Comparison of ENCODE assay signal across 19 cellular contexts in genomic region chr7:157462840-157463239, GRCh38.
DNase-seq lines count a peak whose midpoint lies in the region; TF ChIP-seq lines count a peak whose summit lies in the region.
"Had no signal": no experiment of that assay in that cellular context is flagged by ENCODE, and none has a peak within 500 bp of the region (broad histone marks: within the 10 kb centered on the region; RNA-seq: fewer than 3 reads in every experiment).

No MANE protein-coding gene starts in this region.

- H3K4me3 Mint-ChIP-seq in activated CD4-positive, alpha-beta T cell treated with anti-CD3 and anti-CD28 coated beads, Interleukin-2, amount 10 ng/mL, durations not matched to agents 7 days and 5 days = no peak overlapping the region
- H3K4me3 Mint-ChIP-seq in CD4-positive, alpha-beta memory T cell = peak overlapping the region in 2 of 8 donors; percentile 7 to 49
- no peak overlapping the region for H3K4me3 Mint-ChIP-seq in neural crest cell
- H3K4me3 Mint-ChIP-seq in activated T-helper 1 cell treated with anti-CD3 and anti-CD28 coated beads, Interleukin-12 subunit alpha, Interleukin-12 subunit beta, Interleukin-2, Interleukin-4 antibody, amounts not matched to agents 30 ng/mL and 10 ng/mL and 1 ng/mL, durations not matched to agents 14 hours and 24 hours and 36 hours = no peak overlapping the region
- H3K4me3 Mint-ChIP-seq: activated CD4-positive, alpha-beta T cell treated with anti-CD3 and anti-CD28 coated beads, Interleukin-2, amount 10 ng/mL, durations not matched to agents 24 days and 14 days; effector memory CD8-positive, alpha-beta T cell; IgD-negative memory B cell had no signal

- H3K9me3 ChIP-seq in CD4-positive, alpha-beta memory T cell (ENCODE audit: control insufficient read depth in 1 of 2, low read length in 2 of 2) = no peaks in the 10 kb centered on the region
- H3K9me3 ChIP-seq: MG63 had no signal

- DNase-seq in activated CD4-positive, alpha-beta T cell treated with anti-CD3 and anti-CD28 coated beads, Interleukin-2, amount 10 ng/mL, durations not matched to agents 7 days and 5 days = peak; percentile 3
- DNase-seq in activated CD4-positive, alpha-beta T cell treated with anti-CD3 and anti-CD28 coated beads for 4 hours = no peak
- DNase-seq in CD4-positive, alpha-beta memory T cell = no peak
- DNase-seq in neural crest cell (ENCODE audit: low read depth, low spot score) (no peak), 8988T (no peak), DMS53 (lab: John Stamatoyannopoulos, UW) (no peak)
- no peak for DNase-seq in activated T-helper 1 cell treated with anti-CD3 and anti-CD28 coated beads, Interleukin-12 subunit alpha, Interleukin-12 subunit beta, Interleukin-2, Interleukin-4 antibody, amounts not matched to agents 30 ng/mL and 10 ng/mL and 1 ng/mL, durations not matched to agents 14 hours and 24 hours and 36 hours (ENCODE audit: low spot score)
- DNase-seq: activated CD4-positive, alpha-beta T cell treated with anti-CD3 and anti-CD28 coated beads, Interleukin-2, amount 10 ng/mL, durations not matched to agents 24 days and 14 days; effector memory CD8-positive, alpha-beta T cell; midbrain; NCI-H187 treated with DMSO at 0.1 percent for 48 hours; NCI-H226; retina; stimulated activated CD4-positive, alpha-beta T cell treated with anti-CD3 and anti-CD28 coated beads, Interleukin-12 subunit alpha, Interleukin-12 subunit beta, amount 100 ng/mL, for 4 hours had no signal

- H3K27me3 ChIP-seq in CD4-positive, alpha-beta memory T cell (ENCODE audit: insufficient read depth, low read length) = no peaks in the 10 kb centered on the region
- H3K27me3 ChIP-seq: MG63 had no signal

- CTCF ChIA-PET in activated CD4-positive, alpha-beta T cell treated with anti-CD3 and anti-CD28 coated beads, Interleukin-2, amount 10 ng/mL, durations not matched to agents 7 days and 5 days (lab: Charles Lee) = no interaction called here
- CTCF ChIA-PET in CD4-positive, alpha-beta memory T cell (lab: Charles Lee; ENCODE audit: partially characterized antibody) = no interaction called here

- TF ChIP-seq CTCF in VCaP (conservative IDR thresholded peaks at IDR 0.05) (no peak), neural crest cell (conservative IDR thresholded peaks at IDR 0.05) (no peak)

- no peaks in the 10 kb centered on the region for H3K36me3 ChIP-seq in CD4-positive, alpha-beta memory T cell (ENCODE audit: insufficient read depth, low read length)
- H3K36me3 ChIP-seq: MG63 had no signal

- H3K27me3 Mint-ChIP-seq in activated CD4-positive, alpha-beta T cell treated with anti-CD3 and anti-CD28 coated beads, Interleukin-2, amount 10 ng/mL, durations not matched to agents 7 days and 5 days = peaks cover 12% of the 10 kb centered on the region
- no peaks in the 10 kb centered on the region for H3K27me3 Mint-ChIP-seq in CD4-positive, alpha-beta memory T cell
- H3K27me3 Mint-ChIP-seq in neural crest cell (ENCODE audit: low read depth) = peaks cover 7% of the 10 kb centered on the region
- H3K27me3 Mint-ChIP-seq in activated T-helper 1 cell treated with anti-CD3 and anti-CD28 coated beads, Interleukin-12 subunit alpha, Interleukin-12 subunit beta, Interleukin-2, Interleukin-4 antibody, amounts not matched to agents 30 ng/mL and 10 ng/mL and 1 ng/mL, durations not matched to agents 14 hours and 24 hours and 36 hours (ENCODE audit: insufficient read depth) = peaks cover 4% of the 10 kb centered on the region

- peaks cover 7% of the 10 kb centered on the region for H3K4me1 Mint-ChIP-seq in activated CD4-positive, alpha-beta T cell treated with anti-CD3 and anti-CD28 coated beads, Interleukin-2, amount 10 ng/mL, durations not matched to agents 7 days and 5 days
- H3K4me1 Mint-ChIP-seq in CD4-positive, alpha-beta memory T cell = peaks cover 8 to 14% (median 10%) of the 10 kb centered on the region in 4 donors
- peaks cover 82% of the 10 kb centered on the region for H3K4me1 Mint-ChIP-seq in neural crest cell
- peaks cover 18% of the 10 kb centered on the region for H3K4me1 Mint-ChIP-seq in activated T-helper 1 cell treated with anti-CD3 and anti-CD28 coated beads, Interleukin-12 subunit alpha, Interleukin-12 subunit beta, Interleukin-2, Interleukin-4 antibody, amounts not matched to agents 30 ng/mL and 10 ng/mL and 1 ng/mL, durations not matched to agents 14 hours and 24 hours and 36 hours (ENCODE audit: low read depth)
- H3K4me1 Mint-ChIP-seq: IgD-negative memory B cell had no signal

- intact Hi-C loops in CD4-positive, alpha-beta memory T cell (cut with micrococcal nuclease) = no loop called here
- intact Hi-C loops in activated T-helper 1 cell treated with anti-CD3 and anti-CD28 coated beads, Interleukin-12 subunit alpha, Interleukin-12 subunit beta, Interleukin-2, Interleukin-4 antibody, amounts not matched to agents 30 ng/mL and 10 ng/mL and 1 ng/mL, durations not matched to agents 14 hours and 24 hours and 36 hours (cut with micrococcal nuclease) = no loop called here

- H3K9me3 Mint-ChIP-seq in activated CD4-positive, alpha-beta T cell treated with anti-CD3 and anti-CD28 coated beads, Interleukin-2, amount 10 ng/mL, durations not matched to agents 7 days and 5 days = no peaks in the 10 kb centered on the region
- peaks cover 0 to 2% (median 0%) of the 10 kb centered on the region in 8 donors for H3K9me3 Mint-ChIP-seq in CD4-positive, alpha-beta memory T cell
- no peaks in the 10 kb centered on the region for H3K9me3 Mint-ChIP-seq in neural crest cell
- H3K9me3 Mint-ChIP-seq in activated T-helper 1 cell treated with anti-CD3 and anti-CD28 coated beads, Interleukin-12 subunit alpha, Interleukin-12 subunit beta, Interleukin-2, Interleukin-4 antibody, amounts not matched to agents 30 ng/mL and 10 ng/mL and 1 ng/mL, durations not matched to agents 14 hours and 24 hours and 36 hours = no peaks in the 10 kb centered on the region
- H3K9me3 Mint-ChIP-seq: activated CD4-positive, alpha-beta T cell treated with anti-CD3 and anti-CD28 coated beads, Interleukin-2, amount 10 ng/mL, durations not matched to agents 24 days and 14 days; activated T-helper 2 cell treated with anti-CD3 and anti-CD28 coated beads, Interferon-gamma antibody, Interleukin-2, Interleukin-4, amounts not matched to agents 10 μg/mL and 5 μg/mL and 100 μg/mL, durations not matched to agents 14 hours and 24 hours and 36 hours; effector memory CD8-positive, alpha-beta T cell; IgD-negative memory B cell had no signal

- POLR2A ChIA-PET in activated CD4-positive, alpha-beta T cell treated with anti-CD3 and anti-CD28 coated beads, Interleukin-2, amount 10 ng/mL, durations not matched to agents 7 days and 5 days (lab: Charles Lee) = no interaction called here
- POLR2A ChIA-PET in CD4-positive, alpha-beta memory T cell (lab: Charles Lee; ENCODE audit: partially characterized antibody) = interaction anchor here (1.6 kb wide), 1 partner anchor 9 kb away, joined by 10 read pairs; no protein-coding TSS in a partner anchor

- no peak overlapping the region for H3K4me3 ChIP-seq in CD4-positive, alpha-beta memory T cell (ENCODE audit: low read length in 2 of 2)
- H3K4me3 ChIP-seq: MG63 had no signal

- H3K27ac ChIP-seq in CD4-positive, alpha-beta memory T cell (ENCODE audit: low read depth, low read length) = no peak overlapping the region
- peak overlapping the region; percentile 49; the same call in 1 of the 2 replicates for H3K27ac ChIP-seq in VCaP
- H3K27ac ChIP-seq: C4-2B had no signal

- H3K27ac Mint-ChIP-seq in activated CD4-positive, alpha-beta T cell treated with anti-CD3 and anti-CD28 coated beads, Interleukin-2, amount 10 ng/mL, durations not matched to agents 7 days and 5 days = peak overlapping the region; percentile 41
- peak overlapping the region in 4 of 7 donors; percentile 48 to 75 (median 53) for H3K27ac Mint-ChIP-seq in CD4-positive, alpha-beta memory T cell
- H3K27ac Mint-ChIP-seq in neural crest cell (ENCODE audit: unreplicated experiment) = peak overlapping the region; percentile 65
- H3K27ac Mint-ChIP-seq in activated T-helper 1 cell treated with anti-CD3 and anti-CD28 coated beads, Interleukin-12 subunit alpha, Interleukin-12 subunit beta, Interleukin-2, Interleukin-4 antibody, amounts not matched to agents 30 ng/mL and 10 ng/mL and 1 ng/mL, durations not matched to agents 14 hours and 24 hours and 36 hours = no peak overlapping the region
- H3K27ac Mint-ChIP-seq: activated CD4-positive, alpha-beta T cell treated with anti-CD3 and anti-CD28 coated beads, Interleukin-2, amount 10 ng/mL, durations not matched to agents 24 days and 14 days; activated T-helper 2 cell treated with anti-CD3 and anti-CD28 coated beads, Interferon-gamma antibody, Interleukin-2, Interleukin-4, amounts not matched to agents 10 μg/mL and 5 μg/mL and 100 μg/mL, durations not matched to agents 14 hours and 24 hours and 36 hours; IgD-negative memory B cell had no signal

- H3K36me3 Mint-ChIP-seq in activated CD4-positive, alpha-beta T cell treated with anti-CD3 and anti-CD28 coated beads, Interleukin-2, amount 10 ng/mL, durations not matched to agents 7 days and 5 days (ENCODE audit: low read depth) = no peaks in the 10 kb centered on the region
- no peaks in the 10 kb centered on the region for H3K36me3 Mint-ChIP-seq in CD4-positive, alpha-beta memory T cell
- H3K36me3 Mint-ChIP-seq in neural crest cell (ENCODE audit: low read depth) = no peaks in the 10 kb centered on the region
- H3K36me3 Mint-ChIP-seq in activated T-helper 1 cell treated with anti-CD3 and anti-CD28 coated beads, Interleukin-12 subunit alpha, Interleukin-12 subunit beta, Interleukin-2, Interleukin-4 antibody, amounts not matched to agents 30 ng/mL and 10 ng/mL and 1 ng/mL, durations not matched to agents 14 hours and 24 hours and 36 hours (ENCODE audit: low read depth) = peaks cover 2% of the 10 kb centered on the region
- H3K36me3 Mint-ChIP-seq: IgD-negative memory B cell had no signal

- H3K4me1 ChIP-seq in CD4-positive, alpha-beta memory T cell (ENCODE audit: insufficient read depth, low read length) = no peaks in the 10 kb centered on the region
